Comparison of ENCODE assay signal across 15 cellular contexts in genomic region chr1:186076006-186076405, GRCh38.
"Had no signal": no experiment of that assay in that cellular context is flagged by ENCODE, and none has a peak within 500 bp of the region (broad histone marks: within the 10 kb centered on the region; RNA-seq: fewer than 3 reads in every experiment).

No MANE protein-coding gene starts in this region.

- H3K27ac Mint-ChIP-seq: activated naive CD4-positive, alpha-beta T cell treated with anti-CD3 and anti-CD28 coated beads for 36 hours; nephron progenitor cell; stimulated activated naive CD8-positive, alpha-beta T cell treated with anti-CD3 and anti-CD28 coated beads, Interleukin-15, Interleukin-2, amounts not matched to agents 100 ng/mL and 50 ng/mL, for 24 hours had no signal

- ATAC-seq: foreskin keratinocyte, right cardiac atrium had no signal

- H3K27me3 ChIP-seq: foreskin keratinocyte, suprapubic skin had no signal

- DNase-seq: activated CD4-positive, alpha-beta T cell treated with anti-CD3 and anti-CD28 coated beads, Interleukin-2, amount 50 U/mL, for 4 hours; activated CD4-positive, CD25-positive, alpha-beta regulatory T cell treated with anti-CD3 and anti-CD28 coated beads, Interleukin-2, amount 50 U/mL, for 72 hours; activated naive CD4-positive, alpha-beta T cell treated with anti-CD3 and anti-CD28 coated beads for 36 hours; activated T-cell treated with anti-CD3 and anti-CD28 coated beads for 4 hours; dorsolateral prefrontal cortex; erythroblast; foreskin keratinocyte; head of caudate nucleus; kidney glomerular epithelial cell; nephron progenitor cell; right cardiac atrium had no signal

- H3K36me3 ChIP-seq: prostate gland, suprapubic skin had no signal

- H3K4me1 ChIP-seq: foreskin keratinocyte, prostate gland had no signal

- H3K4me3 Mint-ChIP-seq: activated naive CD4-positive, alpha-beta T cell treated with anti-CD3 and anti-CD28 coated beads for 36 hours; nephron progenitor cell; stimulated activated naive CD8-positive, alpha-beta T cell treated with anti-CD3 and anti-CD28 coated beads, Interleukin-15, Interleukin-2, amounts not matched to agents 100 ng/mL and 50 ng/mL, for 24 hours had no signal

- H3K9me3 ChIP-seq: prostate gland, suprapubic skin had no signal

- H3K4me3 ChIP-seq: dorsolateral prefrontal cortex, prostate gland, smooth muscle cell, suprapubic skin had no signal

- H3K4me2 ChIP-seq: smooth muscle cell had no signal

- H3K27ac ChIP-seq: dorsolateral prefrontal cortex, foreskin keratinocyte, prostate gland, suprapubic skin had no signal

- H3K9me3 Mint-ChIP-seq: activated naive CD4-positive, alpha-beta T cell treated with anti-CD3 and anti-CD28 coated beads for 36 hours; nephron progenitor cell; stimulated activated naive CD8-positive, alpha-beta T cell treated with anti-CD3 and anti-CD28 coated beads, Interleukin-15, Interleukin-2, amounts not matched to agents 100 ng/mL and 50 ng/mL, for 24 hours had no signal
